ENCODE assay signal across 17 cellular contexts in the genomic region with DNA sequence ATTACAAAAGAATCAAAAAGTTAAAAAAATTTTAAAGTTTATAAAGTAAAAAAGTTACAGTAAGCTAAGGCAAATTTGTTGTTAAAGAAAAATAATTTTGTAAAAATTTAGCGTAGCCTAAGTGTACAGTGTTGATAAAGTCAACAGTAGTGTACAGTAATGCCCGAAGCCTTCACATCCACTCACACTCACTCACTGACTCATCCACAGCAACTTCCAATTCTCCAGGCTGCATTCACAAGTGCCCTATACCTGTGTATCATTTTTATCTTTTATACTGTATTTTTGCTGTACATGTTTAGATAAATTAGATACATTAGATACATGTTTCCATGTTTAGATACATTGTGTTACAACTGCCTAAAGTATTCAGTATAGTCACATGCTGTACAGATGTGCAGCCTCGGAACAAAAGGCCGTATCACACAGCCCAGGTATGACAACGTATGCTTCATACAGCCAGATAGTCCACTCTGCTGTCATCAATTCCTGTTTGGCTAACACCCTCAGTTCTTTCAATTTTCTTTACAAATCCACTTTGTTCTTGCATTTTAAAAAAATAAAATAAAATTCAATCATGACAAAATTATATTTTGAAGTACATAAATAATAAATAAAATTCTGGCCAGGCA.
DNase-seq lines count a peak whose midpoint lies in the region; TF ChIP-seq lines count a peak whose summit lies in the region.
"Had no signal": no experiment of that assay in that cellular context is flagged by ENCODE, and none has a peak within 500 bp of the region (broad histone marks: within the 10 kb centered on the region; RNA-seq: fewer than 3 reads in every experiment).

No MANE protein-coding gene starts in this region.

- no peak for TF ChIP-seq POLR2A in uterus (IDR thresholded peaks at IDR 0.05)

- H3F3A ChIP-seq in SK-N-SH (replicated peaks; ENCODE audit: insufficient read depth), result peaks cover 21% of the 10 kb centered on the region

- TF ChIP-seq CTCF in SK-N-SH (IDR thresholded peaks at IDR 0.05) (no peak), uterus (IDR thresholded peaks at IDR 0.05) (no peak)

- H4K20me1 ChIP-seq in SK-N-SH (ENCODE audit: insufficient read depth), result peaks cover 47% of the 10 kb centered on the region
- H4K20me1 ChIP-seq: BLaER1 had no signal

- peak overlapping the region in 1 of 2 experiments; percentile 41; a peak in 1 of 4 replicates for H3K27ac ChIP-seq in SK-N-SH (ENCODE audit: low read depth in 2 of 2, low read length in 1 of 2)
- H3K27ac ChIP-seq in epithelial cell of prostate, result peak overlapping the region; percentile 2
- H3K27ac ChIP-seq in uterus, result no peak overlapping the region
- H3K27ac ChIP-seq: BLaER1 had no signal

- no peak for TF ChIP-seq RAD21 in SK-N-SH (IDR thresholded peaks at IDR 0.05; ENCODE audit: low read length)

- H3K79me2 ChIP-seq in SK-N-SH (ENCODE audit: insufficient read depth), result peaks cover 85% of the 10 kb centered on the region

- intact Hi-C loops in uterus (cut with DNase I; ENCODE audit: low total_unique reads), result no loop called here

- H3K27me3 ChIP-seq in SK-N-SH (ENCODE audit: insufficient read depth) (no peaks in the 10 kb centered on the region), uterus (no peaks in the 10 kb centered on the region)
- H3K27me3 ChIP-seq: BLaER1, MG63 had no signal

- no peak for TF ChIP-seq EP300 in SK-N-SH (IDR thresholded peaks at IDR 0.05; ENCODE audit: borderline replicate concordance in 1 of 2, low read depth in 1 of 2, low read length in 1 of 2)

- H2AFZ ChIP-seq in SK-N-SH (ENCODE audit: low read depth), result no peak overlapping the region

- H3K9me3 ChIP-seq in SK-N-SH, result no peaks in the 10 kb centered on the region
- no peaks in the 10 kb centered on the region for H3K9me3 ChIP-seq in uterus
- H3K9me3 ChIP-seq: BLaER1, MG63 had no signal

- no peak overlapping the region for H3K9ac ChIP-seq in SK-N-SH
- H3K9ac ChIP-seq: BLaER1 had no signal

- H3K4me3 ChIP-seq in SK-N-SH (ENCODE audit: low read depth in 2 of 2, low read length in 1 of 2), result no peak overlapping the region
- H3K4me3 ChIP-seq in uterus, result no peak overlapping the region
- H3K4me3 ChIP-seq: BLaER1, MG63 had no signal

- H3K36me3 ChIP-seq in SK-N-SH (replicated peaks in 1 of 2; ENCODE audit: control insufficient read depth in 1 of 2, insufficient read depth in 2 of 2, low read length in 1 of 2), result peaks cover 5 to 12% of the 10 kb centered on the region in 2 experiments
- H3K36me3 ChIP-seq in uterus, result no peaks in the 10 kb centered on the region
- H3K36me3 ChIP-seq: BLaER1, MG63 had no signal

- 73% methylated on average over 5 of the region's 5 CpGs for WGBS in SK-N-SH (ENCODE audit: low lambda C conversion rate)

- POLR2A ChIA-PET in SK-N-SH (lab: Yijun Ruan, JAX), result no interaction called here

- CTCF ChIA-PET in SK-N-SH (lab: Yijun Ruan, JAX), result interaction anchor here (0.7 to 2.2 kb wide), 5 partner anchors 10 to 759 kb away, joined by 3 to 22 read pairs (median 3); no protein-coding TSS in a partner anchor

- no peaks in the 10 kb centered on the region for H3K9me2 ChIP-seq in SK-N-SH

- H3K4me2 ChIP-seq in SK-N-SH, result no peak overlapping the region
- H3K4me2 ChIP-seq: BLaER1 had no signal

- H3K4me1 ChIP-seq in SK-N-SH (ENCODE audit: control insufficient read depth in 1 of 2, insufficient read depth in 2 of 2, low read depth in 1 of 2, low read length in 1 of 2) (peaks cover 6 to 13% of the 10 kb centered on the region in 2 experiments; a peak in 3 of 4 replicates), uterus (no peaks in the 10 kb centered on the region)
- H3K4me1 ChIP-seq: BLaER1 had no signal

- DNase-seq in HT1080 (ENCODE audit: low read depth) (peak; percentile 46), SK-N-SH (no peak), epithelial cell of prostate (ENCODE audit: low read depth, low spot score) (no peak), NCI-H446 treated with DMSO at 0.1 percent for 48 hours (lab: John Stamatoyannopoulos, UW) (no peak), GOT3 (lab: John Stamatoyannopoulos, UW) (no peak), uterus (no peak)
- no peak for DNase-seq in activated CD4-positive, alpha-beta T cell treated with anti-CD3 and anti-CD28 coated beads for 1 hour
- DNase-seq: CD8-positive, alpha-beta memory T cell; KBM-7; MG63; NCI-H1105; NCI-H1694 treated with DMSO at 0.1 percent for 48 hours; NCI-H446; NCI-H774; SHP77 treated with DMSO at 0.1 percent for 48 hours; SW 1271 had no signal

TF ChIP-seq in SK-N-SH, 30 proteins besides CTCF, POLR2A, EP300 and RAD21:
- TF ChIP-seq TAF1 (IDR thresholded peaks at IDR 0.05; ENCODE audit: borderline replicate concordance, low read depth, low read length), result no peak
- peak; percentile 11; the same call in 1 of the 2 replicates for TF ChIP-seq JUND (IDR thresholded peaks at IDR 0.05)
- TF ChIP-seq FOSL2 (IDR thresholded peaks at IDR 0.05; ENCODE audit: borderline replicate concordance, low read depth), result peak; percentile 45; the same call in 1 of the 2 replicates
